ENCODE assay signal across 17 cellular contexts in genomic region chr9:137823986-137824771, GRCh38. TPM values are rescaled to one million over a fixed set of nuclear protein-coding genes. Genes with fewer than 3 reads are reported as not detected.
"Had no signal": no experiment of that assay in that cellular context is flagged by ENCODE, and none has a peak within 500 bp of the region (broad histone marks: within the 10 kb centered on the region; RNA-seq: fewer than 3 reads in every experiment).

No MANE protein-coding gene starts in this region.

- H3K4me1 Mint-ChIP-seq: activated naive CD8-positive, alpha-beta T cell treated with anti-CD3 and anti-CD28 coated beads for 36 hours; endodermal cell had no signal

- H3K4me1 ChIP-seq: gastroesophageal sphincter, stomach had no signal

- FAIRE-seq: islet of Langerhans had no signal

- H3K9me3 ChIP-seq: stomach, thoracic aorta had no signal

- H3K4me3 Mint-ChIP-seq: activated CD8-positive, alpha-beta T cell treated with anti-CD3 and anti-CD28 coated beads for 36 hours; activated naive CD8-positive, alpha-beta T cell treated with anti-CD3 and anti-CD28 coated beads for 36 hours; endodermal cell; naive thymus-derived CD4-positive, alpha-beta T cell had no signal

- H3K27me3 ChIP-seq: dorsolateral prefrontal cortex, gastroesophageal sphincter, stomach had no signal

- H3K27ac Mint-ChIP-seq: activated CD8-positive, alpha-beta T cell treated with anti-CD3 and anti-CD28 coated beads for 36 hours; activated naive CD8-positive, alpha-beta T cell treated with anti-CD3 and anti-CD28 coated beads for 36 hours; endodermal cell had no signal

- H3K9me3 Mint-ChIP-seq: activated CD8-positive, alpha-beta T cell treated with anti-CD3 and anti-CD28 coated beads for 36 hours; activated naive CD8-positive, alpha-beta T cell treated with anti-CD3 and anti-CD28 coated beads for 36 hours had no signal

- H3K27ac ChIP-seq: gastroesophageal sphincter, stomach, thoracic aorta had no signal

- H3K27me3 Mint-ChIP-seq: activated CD8-positive, alpha-beta T cell treated with anti-CD3 and anti-CD28 coated beads for 36 hours; activated naive CD8-positive, alpha-beta T cell treated with anti-CD3 and anti-CD28 coated beads for 36 hours; naive thymus-derived CD4-positive, alpha-beta T cell had no signal

- H3K4me3 ChIP-seq: dorsolateral prefrontal cortex, gastroesophageal sphincter, stomach, thoracic aorta had no signal

- DNase-seq: activated CD4-positive, alpha-beta T cell treated with anti-CD3 and anti-CD28 coated beads for 48 hours; activated CD8-positive, alpha-beta T cell treated with anti-CD3 and anti-CD28 coated beads for 36 hours; activated naive CD8-positive, alpha-beta T cell treated with anti-CD3 and anti-CD28 coated beads for 36 hours; activated T-cell treated with anti-CD3 and anti-CD28 coated beads, Interleukin-2, amount 50 U/mL, for 48 hours; aorta; endodermal cell; naive thymus-derived CD4-positive, alpha-beta T cell; retina; stimulated activated CD4-positive, alpha-beta T cell treated with anti-CD3 and anti-CD28 coated beads, Interleukin-4, amount 100 ng/mL, for 4 hours; stimulated activated CD8-positive, alpha-beta memory T cell treated with anti-CD3 and anti-CD28 coated beads, Interleukin-4, amount 100 ng/mL, for 48 hours; stomach; SW 1271; T1000 had no signal

RNA-seq across cellular contexts. Expression of gene CACNA1B, which starts 53.4 kb away (rescaled TPM):
- total RNA-seq: activated CD8-positive, alpha-beta T cell treated with anti-CD3 and anti-CD28 coated beads for 36 hours; activated naive CD8-positive, alpha-beta T cell treated with anti-CD3 and anti-CD28 coated beads for 36 hours had no signal
- polyA plus RNA-seq: naive thymus-derived CD4-positive, alpha-beta T cell had no signal
